Comparison of ENCODE assay signal across 8 cellular contexts in the genomic region with DNA sequence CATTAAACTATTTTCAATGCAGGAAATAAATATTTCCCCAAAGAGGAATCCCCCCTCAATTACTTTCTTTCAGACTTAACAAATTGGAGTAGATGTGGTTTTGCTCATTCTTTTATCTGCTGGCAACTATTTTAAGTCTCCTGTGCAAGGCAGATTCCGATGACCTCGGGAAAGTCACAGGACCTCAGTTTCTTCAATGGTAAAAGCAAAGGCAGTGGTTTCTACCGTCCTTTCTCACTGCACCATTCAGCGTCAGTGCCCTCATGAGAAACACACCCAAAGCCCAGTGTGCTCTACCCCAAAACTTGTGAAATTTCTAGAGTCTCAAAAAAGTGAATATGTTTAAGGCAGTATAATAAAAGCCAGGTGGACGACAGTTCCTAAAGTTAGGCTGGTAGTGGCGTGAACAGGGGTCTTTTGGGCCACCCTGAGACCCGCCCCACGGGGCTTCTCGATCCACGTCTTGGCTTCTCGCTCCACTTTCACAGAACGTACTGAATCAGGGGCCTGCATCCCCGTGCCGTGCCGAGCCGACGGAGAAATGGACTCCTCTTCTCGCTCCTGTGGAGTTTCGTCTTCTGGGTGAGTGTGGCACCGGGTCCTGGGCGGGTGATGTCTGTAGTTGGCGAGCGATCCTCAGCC. TPM values are rescaled to one million over a fixed set of nuclear protein-coding genes. Genes with fewer than 3 reads are reported as not detected.
DNase-seq lines count a peak whose midpoint lies in the region; ATAC-seq and TF ChIP-seq lines count a peak whose summit lies in the region.

No MANE protein-coding gene starts in this region.

- intact Hi-C loops in CD8-positive, alpha-beta T cell (cut with DNase I, micrococcal nuclease): loop anchor here (1.0 to 5.0 kb wide), 10 partner anchors 67 to 1517 kb away; a partner anchor contains a TSS
- intact Hi-C loops in adrenal gland (cut with DNase I): loop anchor here (2.0 to 10.0 kb wide), 4 partner anchors 127 to 479 kb away; a partner anchor contains a TSS
- intact Hi-C loops in right cardiac atrium (cut with DNase I): loop anchor here in 3 of 4 donors (2.0 to 10.0 kb wide), 7 partner anchors 127 to 399 kb away; a partner anchor contains a TSS

- peak overlapping the region; percentile 95 for H3K27ac Mint-ChIP-seq in CD8-positive, alpha-beta T cell
- H3K27ac Mint-ChIP-seq in progenitor cell of endocrine pancreas: peak overlapping the region; percentile 99

- H3K27ac ChIP-seq in CD8-positive, alpha-beta T cell (ENCODE audit: low read depth, low read length): peak overlapping the region; percentile 74
- H3K27ac ChIP-seq in adrenal gland (peak overlapping the region; percentile 20 to 99 (median 99)), right cardiac atrium (ENCODE audit: low read length) (peak overlapping the region; percentile 100)

- POLR2A ChIA-PET in CD8-positive, alpha-beta T cell (lab: Charles Lee): interaction anchor here (0.6 to 3.3 kb wide), 6 partner anchors 124 to 1454 kb away, joined by 3 to 18 read pairs (median 6); a partner anchor contains a TSS

- WGBS in adrenal gland, 4 donors: 0% methylated on average over 11 to 23 of the region's 23 CpGs
- WGBS in right cardiac atrium: under 1% methylated on average over 23 of the region's 23 CpGs

- H3K9me3 Mint-ChIP-seq in CD8-positive, alpha-beta T cell: no peaks in the 10 kb centered on the region
- no peaks in the 10 kb centered on the region for H3K9me3 Mint-ChIP-seq in progenitor cell of endocrine pancreas (ENCODE audit: low read depth)

- no peak for TF ChIP-seq CTCF in CD8-positive, alpha-beta T cell (IDR thresholded peaks at IDR 0.05)
- no peak for TF ChIP-seq CTCF in LNCaP clone FGC (IDR thresholded peaks at IDR 0.05; ENCODE audit: control insufficient read depth, extremely low read depth, insufficient read depth)
- TF ChIP-seq CTCF in adrenal gland (IDR thresholded peaks at IDR 0.05): no peak
- no peak for TF ChIP-seq CTCF in progenitor cell of endocrine pancreas (IDR thresholded peaks at IDR 0.05; ENCODE audit: unreplicated experiment)

- no peak for TF ChIP-seq POLR2A in adrenal gland (IDR thresholded peaks at IDR 0.05)

- no peaks in the 10 kb centered on the region for H3K27me3 Mint-ChIP-seq in CD8-positive, alpha-beta T cell (ENCODE audit: low read depth)
- no peaks in the 10 kb centered on the region for H3K27me3 Mint-ChIP-seq in progenitor cell of endocrine pancreas

- peaks cover 12% of the 10 kb centered on the region for H3K36me3 Mint-ChIP-seq in CD8-positive, alpha-beta T cell
- H3K36me3 Mint-ChIP-seq in progenitor cell of endocrine pancreas (ENCODE audit: insufficient read depth): no peaks in the 10 kb centered on the region

- H3K27me3 ChIP-seq in CD8-positive, alpha-beta T cell (ENCODE audit: insufficient read depth, low read length): no peaks in the 10 kb centered on the region
- H3K27me3 ChIP-seq in adrenal gland: no peaks in the 10 kb centered on the region
- H3K27me3 ChIP-seq in right cardiac atrium (ENCODE audit: control insufficient read depth, insufficient read depth): no peaks in the 10 kb centered on the region

- peaks cover 31% of the 10 kb centered on the region for H3K4me1 Mint-ChIP-seq in CD8-positive, alpha-beta T cell (ENCODE audit: low read depth)
- H3K4me1 Mint-ChIP-seq in progenitor cell of endocrine pancreas (ENCODE audit: low read depth): peaks cover 23% of the 10 kb centered on the region

- H3K4me3 Mint-ChIP-seq in CD8-positive, alpha-beta T cell: peak overlapping the region; percentile 100
- H3K4me3 Mint-ChIP-seq in progenitor cell of endocrine pancreas (ENCODE audit: low read depth): peak overlapping the region; percentile 93

- peak overlapping the region; percentile 96 for H3K4me3 ChIP-seq in CD8-positive, alpha-beta T cell (ENCODE audit: low read depth, low read length)
- H3K4me3 ChIP-seq in LNCaP clone FGC (ENCODE audit: low read depth, low read length) (peak overlapping the region; percentile 73), adrenal gland (peak overlapping the region; percentile 1 to 95 (median 42)), right cardiac atrium (ENCODE audit: low read length) (peak overlapping the region; percentile 95)

- CTCF ChIA-PET in CD8-positive, alpha-beta T cell (lab: Charles Lee): interaction anchor here (11.5 kb wide), 1 partner anchor 177 kb away, joined by 247 read pairs; no protein-coding TSS in a partner anchor

- no peaks in the 10 kb centered on the region for H3K9me3 ChIP-seq in CD8-positive, alpha-beta T cell (ENCODE audit: low read length)
- H3K9me3 ChIP-seq in adrenal gland (replicated peaks in 1 of 3) (no peaks in the 10 kb centered on the region), right cardiac atrium (ENCODE audit: control insufficient read depth, low read length) (no peaks in the 10 kb centered on the region)

- H3K4me1 ChIP-seq in CD8-positive, alpha-beta T cell (ENCODE audit: insufficient read depth, low read length): peaks cover 13% of the 10 kb centered on the region
- H3K4me1 ChIP-seq in adrenal gland (replicated peaks in 1 of 2) (peaks cover 4 to 27% of the 10 kb centered on the region in 2 donors), right cardiac atrium (ENCODE audit: control insufficient read depth, insufficient read depth, low read length) (no peaks in the 10 kb centered on the region)

- peak; percentile 21 for ATAC-seq in CD8-positive, alpha-beta T cell
- ATAC-seq in GM19463 (IDR thresholded peaks at IDR 0.05; ENCODE audit: unreplicated experiment): peak; percentile 26
- ATAC-seq in right cardiac atrium: peak; percentile 27 to 48

- peak in 3 of 7 experiments; percentile 49 to 70 (median 49) for DNase-seq in CD8-positive, alpha-beta T cell
- DNase-seq in LNCaP clone FGC (ENCODE audit: low read depth): no peak
- peak; percentile 43 to 81 (median 65) for DNase-seq in adrenal gland
- peak in 1 of 3 donors; percentile 78 for DNase-seq in right cardiac atrium
- DNase-seq in progenitor cell of endocrine pancreas (ENCODE audit: low spot score, unreplicated experiment): peak; percentile 31
- DNase-seq in T1000 (lab: John Stamatoyannopoulos, UW): no peak
- no peak for DNase-seq in NCI-H82 treated with DMSO at 0.1 percent for 48 hours (lab: John Stamatoyannopoulos, UW; ENCODE audit: unreplicated experiment)

- H3K36me3 ChIP-seq in CD8-positive, alpha-beta T cell (ENCODE audit: insufficient read depth, low read length): no peaks in the 10 kb centered on the region
- no peaks in the 10 kb centered on the region for H3K36me3 ChIP-seq in adrenal gland (replicated peaks in 1 of 2)

RNA-seq across cellular contexts. Expression of a gene that starts 1.3 kb away (rescaled TPM):
- total RNA-seq in CD8-positive, alpha-beta T cell: 10 to 100 TPM; 48.9 to 51.6 TPM
- 10 to 100 TPM; 42.3 to 100.0 (median 79.9) TPM for total RNA-seq in adrenal gland
- polyA plus RNA-seq in adrenal gland: 10 to 100 TPM; 11.9 to 49.1 (median 15.8) TPM
- 100 to 1,000 TPM; 216 to 255 (median 240) TPM for total RNA-seq in right cardiac atrium
- 28.0 TPM for polyA plus RNA-seq in right cardiac atrium
- total RNA-seq in progenitor cell of endocrine pancreas: 176 and 182 TPM in 2 replicates

Comparison
In these comparisons a context has a peak if more than half of its experiments do, and no peak if none do; other contexts are left out.
1. DNase-seq: peak in adrenal gland (7 of 7) and progenitor cell of endocrine pancreas (single experiment); none in LNCaP clone FGC (single experiment), T1000 (single experiment) and NCI-H82 treated with DMSO at 0.1 percent for 48 hours (single experiment).
2. H3K4me3 ChIP-seq: peak in every context shown above with its lines; median percentile 96 in CD8-positive, alpha-beta T cell; 95 in right cardiac atrium; 73 in LNCaP clone FGC; 42 in adrenal gland.
3. Peak in every context shown above with its lines, with median percentiles within 50 percentile points of each other: ATAC-seq and H3K27ac ChIP-seq.